16 cellular contexts compared by ENCODE assay signal in genomic region chr10:82953909-82954308, GRCh38.
"Had no signal": no experiment of that assay in that cellular context is flagged by ENCODE, and none has a peak within 500 bp of the region (broad histone marks: within the 10 kb centered on the region; RNA-seq: fewer than 3 reads in every experiment).

No MANE protein-coding gene starts in this region.

- H3K4me3 ChIP-seq: dorsolateral prefrontal cortex, gastrocnemius medialis, heart left ventricle, lower lobe of right lung, suprapubic skin had no signal

- H3K27ac ChIP-seq: dorsolateral prefrontal cortex, gastrocnemius medialis, heart left ventricle, lower lobe of right lung, suprapubic skin, VCaP had no signal

- ATAC-seq: activated CD8-positive, alpha-beta T cell treated with anti-CD3 and anti-CD28 coated beads for 36 hours; activated naive CD4-positive, alpha-beta T cell treated with anti-CD3 and anti-CD28 coated beads, Interleukin-2, amount 50 U/mL, for 72 hours; gastrocnemius medialis; heart left ventricle; lower lobe of right lung; sciatic nerve had no signal

- DNase-seq: activated CD4-positive, alpha-beta T cell treated with anti-CD3 and anti-CD28 coated beads for 4 hours; activated CD8-positive, alpha-beta memory T cell treated with anti-CD3 and anti-CD28 coated beads, Interleukin-2, amount 50 U/mL, for 4 hours; activated CD8-positive, alpha-beta T cell treated with anti-CD3 and anti-CD28 coated beads for 36 hours; activated effector memory CD4-positive, alpha-beta T cell treated with anti-CD3 and anti-CD28 coated beads, Interleukin-2, amount 50 U/mL, for 16 hours; activated T-cell treated with anti-CD3 and anti-CD28 coated beads, Interleukin-2, amount 50 U/mL, for 48 hours; dorsolateral prefrontal cortex; erythroblast; gastrocnemius medialis; heart left ventricle; lower lobe of right lung; midbrain; trophoblast cell had no signal

- H3K9me3 ChIP-seq: gastrocnemius medialis, lower lobe of right lung, suprapubic skin had no signal

- H3K27me3 ChIP-seq: dorsolateral prefrontal cortex, gastrocnemius medialis, heart left ventricle, suprapubic skin had no signal

- H3K36me3 ChIP-seq: gastrocnemius medialis, heart left ventricle, lower lobe of right lung, suprapubic skin had no signal

- H3K4me1 ChIP-seq: gastrocnemius medialis, heart left ventricle, lower lobe of right lung, suprapubic skin had no signal
